Comparison of ENCODE assay signal across 12 cellular contexts in the genomic region with DNA sequence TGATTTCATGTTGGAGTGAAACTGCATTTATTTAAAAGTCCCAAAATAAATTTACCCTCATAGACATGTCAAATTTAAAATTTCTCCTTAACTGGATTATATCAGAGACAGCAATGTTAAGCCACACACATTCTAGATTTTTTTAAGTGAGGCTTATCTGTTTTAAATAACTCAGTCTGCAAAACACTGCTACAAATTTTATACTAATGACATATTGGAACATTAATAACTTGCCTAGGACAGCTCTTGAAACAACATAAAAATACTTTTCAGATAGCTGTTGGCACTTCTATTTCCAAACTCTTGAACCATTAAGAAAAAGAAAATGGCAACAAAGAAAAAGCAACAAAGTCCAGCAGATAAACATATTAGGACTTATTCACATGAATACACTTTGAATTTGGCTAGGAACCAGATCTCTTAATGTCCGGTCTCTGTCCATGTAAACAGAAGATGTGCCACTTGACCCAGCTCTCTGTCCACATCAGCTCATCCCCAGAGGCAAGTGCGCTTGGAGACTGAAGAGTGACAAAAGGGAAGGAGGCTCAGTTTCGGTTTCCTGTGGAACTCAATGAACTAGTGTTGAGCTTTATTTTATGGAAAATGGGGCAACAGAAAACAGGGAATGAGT.
"Had no signal": no experiment of that assay in that cellular context is flagged by ENCODE, and none has a peak within 500 bp of the region (broad histone marks: within the 10 kb centered on the region; RNA-seq: fewer than 3 reads in every experiment).

No MANE protein-coding gene starts in this region.

- ATAC-seq: psoas muscle had no signal

- H3K27me3 Mint-ChIP-seq: brain; dendritic cell treated with granulocyte-macrophage colony-stimulating factor and Interleukin-4, amounts not matched to agents 40 ng/mL and 50 ng/mL, for 4 days; memory B cell had no signal

- H3K27ac Mint-ChIP-seq: activated T-helper 2 cell treated with anti-CD3 and anti-CD28 coated beads, Interferon-gamma antibody, Interleukin-2, Interleukin-4, amounts not matched to agents 10 μg/mL and 5 μg/mL and 100 μg/mL, durations not matched to agents 14 hours and 24 hours and 36 hours; brain; dendritic cell treated with granulocyte-macrophage colony-stimulating factor and Interleukin-4, amounts not matched to agents 40 ng/mL and 50 ng/mL, for 4 days; memory B cell had no signal

- H3K4me3 Mint-ChIP-seq: brain; dendritic cell treated with granulocyte-macrophage colony-stimulating factor and Interleukin-4, amounts not matched to agents 40 ng/mL and 50 ng/mL, for 4 days; memory B cell had no signal

- H3K4me1 ChIP-seq: psoas muscle, upper lobe of left lung had no signal

- H3K27me3 ChIP-seq: upper lobe of left lung had no signal

- DNase-seq: activated CD4-positive, CD25-positive, alpha-beta regulatory T cell; activated naive CD4-positive, alpha-beta T cell treated with anti-CD3 and anti-CD28 coated beads, Interleukin-2, amount 50 U/mL, for 16 hours; erythroblast; psoas muscle; stimulated activated CD4-positive, alpha-beta T cell treated with anti-CD3 and anti-CD28 coated beads, Interleukin-2, amount 100 ng/mL, for 48 hours; stimulated activated naive CD4-positive, alpha-beta T cell treated with Interleukin-2 at 50 U/mL for 16 hours; T-helper 2 cell; upper lobe of left lung had no signal

- H3K4me3 ChIP-seq: psoas muscle, upper lobe of left lung had no signal

- H3K36me3 ChIP-seq: upper lobe of left lung had no signal

- H3K4me1 Mint-ChIP-seq: brain, memory B cell had no signal

- H3K27ac ChIP-seq: psoas muscle had no signal
